Comparison of ENCODE assay signal across 10 cellular contexts in the genomic region with DNA sequence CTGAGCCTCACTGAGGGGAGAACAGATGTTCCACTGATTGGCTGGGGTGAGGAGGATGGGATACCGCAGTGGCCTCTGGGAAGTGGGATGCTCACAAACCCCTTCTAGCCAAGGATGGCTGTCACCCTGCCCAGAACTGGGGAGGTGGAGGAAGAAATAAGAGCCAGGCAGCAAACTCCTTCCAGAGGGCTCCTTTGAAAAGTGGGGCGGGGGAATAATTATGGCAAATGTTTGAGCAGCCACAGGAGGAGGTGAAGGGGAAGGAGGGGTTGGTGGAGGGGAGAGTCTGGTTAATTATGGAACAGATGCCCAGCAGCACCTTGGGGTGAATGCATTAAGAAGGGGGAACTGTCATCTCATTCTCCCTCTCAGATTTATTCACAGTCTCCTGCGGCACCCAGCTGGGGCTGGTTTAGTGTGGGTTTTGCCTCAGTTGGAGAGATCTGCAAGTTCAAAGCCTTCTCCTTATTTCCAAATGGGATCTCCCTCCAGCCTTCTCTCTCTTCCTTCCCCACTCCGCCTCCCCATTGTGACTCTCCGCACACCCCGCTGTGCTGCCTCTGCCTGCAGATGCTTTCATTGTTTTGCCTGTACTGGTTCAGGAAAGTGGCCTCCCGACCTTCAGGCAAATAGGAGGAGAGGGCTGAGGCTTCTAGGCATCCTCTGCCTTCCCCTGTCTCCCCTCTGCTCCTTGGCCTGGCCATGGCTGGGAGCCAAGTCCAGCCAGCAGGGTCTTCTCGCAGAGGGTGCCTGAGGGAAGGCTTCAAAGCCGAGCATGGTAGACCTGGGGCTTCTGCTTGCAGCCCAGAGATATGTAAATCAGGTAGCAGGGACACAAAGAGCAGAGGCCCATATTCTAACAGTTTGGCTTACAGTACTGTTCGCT.
DNase-seq lines count a peak whose midpoint lies in the region; ATAC-seq and TF ChIP-seq lines count a peak whose summit lies in the region.
"Had no signal": no experiment of that assay in that cellular context is flagged by ENCODE, and none has a peak within 500 bp of the region (broad histone marks: within the 10 kb centered on the region; RNA-seq: fewer than 3 reads in every experiment).

No MANE protein-coding gene starts in this region.

- H3K27ac Mint-ChIP-seq in brain (peak overlapping the region in 3 of 5 experiments; percentile 47 to 70 (median 64)), T-cell (no peak overlapping the region)
- H3K27ac Mint-ChIP-seq in activated CD4-positive, alpha-beta T cell treated with anti-CD3 and anti-CD28 coated beads, Interleukin-2, amount 10 ng/mL, durations not matched to agents 7 days and 5 days, result no peak overlapping the region
- H3K27ac Mint-ChIP-seq in activated CD8-positive, alpha-beta T cell treated with anti-CD3 and anti-CD28 coated beads, Interleukin-2, amount 10 ng/mL, durations not matched to agents 7 days and 5 days, result no peak overlapping the region

- peak; percentile 66 for ATAC-seq in GM18505 (IDR thresholded peaks at IDR 0.05; ENCODE audit: unreplicated experiment)
- ATAC-seq in GM21529 (IDR thresholded peaks at IDR 0.05; ENCODE audit: unreplicated experiment), result peak; percentile 79
- ATAC-seq in HG03342 (IDR thresholded peaks at IDR 0.05; ENCODE audit: unreplicated experiment), result peak; percentile 59
- ATAC-seq in T-cell (replicated peaks in 1 of 4), result no peak
- ATAC-seq in activated CD8-positive, alpha-beta T cell treated with anti-CD3 and anti-CD28 coated beads, Interleukin-2, amount 10 ng/mL, durations not matched to agents 7 days and 5 days, result no peak

- peaks cover 28% of the 10 kb centered on the region for H3K4me1 Mint-ChIP-seq in brain
- no peaks in the 10 kb centered on the region for H3K4me1 Mint-ChIP-seq in activated CD4-positive, alpha-beta T cell treated with anti-CD3 and anti-CD28 coated beads, Interleukin-2, amount 10 ng/mL, durations not matched to agents 7 days and 5 days
- no peaks in the 10 kb centered on the region for H3K4me1 Mint-ChIP-seq in T-cell
- no peaks in the 10 kb centered on the region for H3K4me1 Mint-ChIP-seq in activated CD8-positive, alpha-beta T cell treated with anti-CD3 and anti-CD28 coated beads, Interleukin-2, amount 10 ng/mL, durations not matched to agents 7 days and 5 days (ENCODE audit: low read depth)
- H3K4me1 Mint-ChIP-seq: CD14-positive monocyte had no signal

- H3K9me3 ChIP-seq in spleen, result no peaks in the 10 kb centered on the region

- intact Hi-C loops in spleen (cut with DNase I; ENCODE audit: low total_unique reads), result no loop called here

- no peak for TF ChIP-seq CTCF in brain (conservative IDR thresholded peaks at IDR 0.05)
- TF ChIP-seq CTCF in spleen (IDR thresholded peaks at IDR 0.05 in 8 of 11, conservative IDR thresholded peaks at IDR 0.05 in 3 of 11), result no peak

- H3K36me3 Mint-ChIP-seq in brain (no peaks in the 10 kb centered on the region), T-cell (no peaks in the 10 kb centered on the region)
- H3K36me3 Mint-ChIP-seq in activated CD4-positive, alpha-beta T cell treated with anti-CD3 and anti-CD28 coated beads, Interleukin-2, amount 10 ng/mL, durations not matched to agents 7 days and 5 days (ENCODE audit: low read depth), result no peaks in the 10 kb centered on the region
- no peaks in the 10 kb centered on the region for H3K36me3 Mint-ChIP-seq in activated CD8-positive, alpha-beta T cell treated with anti-CD3 and anti-CD28 coated beads, Interleukin-2, amount 10 ng/mL, durations not matched to agents 7 days and 5 days (ENCODE audit: low read depth)
- H3K36me3 Mint-ChIP-seq: CD14-positive monocyte had no signal

- H3K27me3 ChIP-seq in spleen (replicated peaks in 1 of 7), result peaks cover 0 to 43% (median 0%) of the 10 kb centered on the region in 7 donors

- H3K9me3 Mint-ChIP-seq in brain (no peaks in the 10 kb centered on the region), T-cell (no peaks in the 10 kb centered on the region)
- no peaks in the 10 kb centered on the region for H3K9me3 Mint-ChIP-seq in activated CD4-positive, alpha-beta T cell treated with anti-CD3 and anti-CD28 coated beads, Interleukin-2, amount 10 ng/mL, durations not matched to agents 7 days and 5 days
- H3K9me3 Mint-ChIP-seq in activated CD8-positive, alpha-beta T cell treated with anti-CD3 and anti-CD28 coated beads, Interleukin-2, amount 10 ng/mL, durations not matched to agents 7 days and 5 days (ENCODE audit: insufficient read depth), result no peaks in the 10 kb centered on the region

- no peak overlapping the region for H3K4me3 ChIP-seq in spleen
- H3K4me3 ChIP-seq: GM23248 had no signal

- no peak overlapping the region for H3K27ac ChIP-seq in spleen
- H3K27ac ChIP-seq: GM23248 had no signal

- H3K27me3 Mint-ChIP-seq in brain, result peaks cover 11% of the 10 kb centered on the region
- H3K27me3 Mint-ChIP-seq in activated CD4-positive, alpha-beta T cell treated with anti-CD3 and anti-CD28 coated beads, Interleukin-2, amount 10 ng/mL, durations not matched to agents 7 days and 5 days, result no peaks in the 10 kb centered on the region
- H3K27me3 Mint-ChIP-seq in T-cell, result peaks cover 12 to 17% of the 10 kb centered on the region in 2 donors
- H3K27me3 Mint-ChIP-seq in activated CD8-positive, alpha-beta T cell treated with anti-CD3 and anti-CD28 coated beads, Interleukin-2, amount 10 ng/mL, durations not matched to agents 7 days and 5 days (ENCODE audit: low read depth), result peaks cover 3% of the 10 kb centered on the region

- H3K36me3 ChIP-seq in spleen, result no peaks in the 10 kb centered on the region

- TF ChIP-seq POLR2A in GM18505 (IDR thresholded peaks at IDR 0.05; ENCODE audit: borderline replicate concordance, extremely low read depth, insufficient read depth, insufficient read length), result no peak
- no peak for TF ChIP-seq POLR2A in spleen (IDR thresholded peaks at IDR 0.05)

- H3K4me1 ChIP-seq in spleen, result no peaks in the 10 kb centered on the region

- CTCF ChIA-PET in activated CD4-positive, alpha-beta T cell treated with anti-CD3 and anti-CD28 coated beads, Interleukin-2, amount 10 ng/mL, durations not matched to agents 7 days and 5 days (lab: Charles Lee), result no interaction called here
- CTCF ChIA-PET in T-cell (lab: Charles Lee), result no interaction called here
- CTCF ChIA-PET in activated CD8-positive, alpha-beta T cell treated with anti-CD3 and anti-CD28 coated beads, Interleukin-2, amount 10 ng/mL, durations not matched to agents 7 days and 5 days (lab: Charles Lee), result no interaction called here

- 40 to 58% (median 56%) methylated on average over 10 of the region's 10 CpGs for WGBS in spleen, 5 donors

- POLR2A ChIA-PET in activated CD4-positive, alpha-beta T cell treated with anti-CD3 and anti-CD28 coated beads, Interleukin-2, amount 10 ng/mL, durations not matched to agents 7 days and 5 days (lab: Charles Lee), result no interaction called here
- POLR2A ChIA-PET in T-cell (lab: Charles Lee), result no interaction called here
- POLR2A ChIA-PET in activated CD8-positive, alpha-beta T cell treated with anti-CD3 and anti-CD28 coated beads, Interleukin-2, amount 10 ng/mL, durations not matched to agents 7 days and 5 days (lab: Charles Lee), result no interaction called here

- H3K4me3 Mint-ChIP-seq in brain (peak overlapping the region in 1 of 5 experiments; percentile 8), T-cell (no peak overlapping the region)
- H3K4me3 Mint-ChIP-seq in activated CD4-positive, alpha-beta T cell treated with anti-CD3 and anti-CD28 coated beads, Interleukin-2, amount 10 ng/mL, durations not matched to agents 7 days and 5 days, result no peak overlapping the region
- H3K4me3 Mint-ChIP-seq in activated CD8-positive, alpha-beta T cell treated with anti-CD3 and anti-CD28 coated beads, Interleukin-2, amount 10 ng/mL, durations not matched to agents 7 days and 5 days, result no peak overlapping the region
- H3K4me3 Mint-ChIP-seq: CD14-positive monocyte had no signal

- DNase-seq in activated CD4-positive, alpha-beta T cell treated with anti-CD3 and anti-CD28 coated beads, Interleukin-2, amount 10 ng/mL, durations not matched to agents 7 days and 5 days, result no peak
- no peak for DNase-seq in T-cell
- DNase-seq in spleen, result no peak
- DNase-seq in activated CD8-positive, alpha-beta T cell treated with anti-CD3 and anti-CD28 coated beads, Interleukin-2, amount 10 ng/mL, durations not matched to agents 7 days and 5 days, result no peak
- DNase-seq: GM23248 had no signal

Comparison
In these comparisons a context has a peak if more than half of its experiments do, and no peak if none do; other contexts are left out.
1. ATAC-seq: peak in GM18505 (single experiment), GM21529 (single experiment) and HG03342 (single experiment); none in T-cell (0 of 4) and activated CD8-positive, alpha-beta T cell treated with anti-CD3 and anti-CD28 coated beads, Interleukin-2, amount 10 ng/mL, durations not matched to agents 7 days and 5 days (single experiment).
2. H3K27ac Mint-ChIP-seq: peak in brain (3 of 5); none in activated CD4-positive, alpha-beta T cell treated with anti-CD3 and anti-CD28 coated beads, Interleukin-2, amount 10 ng/mL, durations not matched to agents 7 days and 5 days (single experiment), T-cell (0 of 2) and activated CD8-positive, alpha-beta T cell treated with anti-CD3 and anti-CD28 coated beads, Interleukin-2, amount 10 ng/mL, durations not matched to agents 7 days and 5 days (single experiment).